7 cellular contexts compared by ENCODE assay signal in genomic region chr12:65685514-65685913, GRCh38.
A peak's percentile ranks its signal among the peaks of the same experiment; 100 is the strongest.
DNase-seq lines count a peak whose midpoint lies in the region; TF ChIP-seq lines count a peak whose summit lies in the region.

No MANE protein-coding gene starts in this region.

- no peaks in the 10 kb centered on the region for H3K27me3 ChIP-seq in ascending aorta

- intact Hi-C loops in ascending aorta (cut with DNase I) = no loop called here

- peak overlapping the region; percentile 9 for H3K27ac ChIP-seq in epithelial cell of prostate
- H3K27ac ChIP-seq in ascending aorta = no peak overlapping the region

- TF ChIP-seq CTCF in GM12874 (IDR thresholded peaks at IDR 0.05; ENCODE audit: insufficient read depth, low read depth, low read length) (peak; percentile 35; the same call in 1 of the 2 replicates), ascending aorta (IDR thresholded peaks at IDR 0.05) (peak in 1 of 3 experiments; percentile 33)

- no peak overlapping the region for H3K4me3 ChIP-seq in ascending aorta

- no peaks in the 10 kb centered on the region for H3K4me1 ChIP-seq in ascending aorta

- no peaks in the 10 kb centered on the region for H3K36me3 ChIP-seq in ascending aorta

- no peaks in the 10 kb centered on the region for H3K9me3 ChIP-seq in ascending aorta

- DNase-seq in NCI-H526 treated with DMSO at 0.1 percent for 48 hours (lab: John Stamatoyannopoulos, UW) (peak; percentile 10), epithelial cell of prostate (ENCODE audit: low read depth, low spot score) (no peak), pulmonary artery endothelial cell (ENCODE audit: low read depth, low spot score) (peak; percentile 17), NCI-H2171 treated with DMSO at 0.1 percent for 48 hours (lab: John Stamatoyannopoulos, UW) (no peak), ascending aorta (ENCODE audit: low spot score in 2 of 2) (no peak), NCI-H774 (lab: John Stamatoyannopoulos, UW) (no peak)

Comparison
In these comparisons a context has a peak if more than half of its experiments do, and no peak if none do; other contexts are left out.
1. DNase-seq: peak in NCI-H526 treated with DMSO at 0.1 percent for 48 hours (single experiment) and pulmonary artery endothelial cell (single experiment); none in epithelial cell of prostate (single experiment), NCI-H2171 treated with DMSO at 0.1 percent for 48 hours (single experiment), ascending aorta (0 of 2) and NCI-H774 (single experiment).